1 cellular context compared by ENCODE assay signal in genomic region chr14:68401320-68401719, GRCh38.
TF ChIP-seq lines count a peak whose summit lies in the region.

No MANE protein-coding gene starts in this region.

TF ChIP-seq in H1, 55 proteins besides CTCF, POLR2A, EP300 and RAD21:
- TF ChIP-seq GTF2F1 (IDR thresholded peaks at IDR 0.05; ENCODE audit: borderline replicate concordance, low read depth, low read length) (no peak), CEBPB (IDR thresholded peaks at IDR 0.05; ENCODE audit: low read depth, low read length) (peak; percentile 80)
